Comparison of ENCODE assay signal across 9 cellular contexts in genomic region chr6:90478789-90479602, GRCh38.
A peak's percentile ranks its signal among the peaks of the same experiment; 100 is the strongest.
DNase-seq lines count a peak whose midpoint lies in the region; ATAC-seq, FAIRE-seq and TF ChIP-seq lines count a peak whose summit lies in the region.
"Had no signal": no experiment of that assay in that cellular context is flagged by ENCODE, and none has a peak within 500 bp of the region (broad histone marks: within the 10 kb centered on the region; RNA-seq: fewer than 3 reads in every experiment).

No MANE protein-coding gene starts in this region.

- H3K4me2 ChIP-seq in OCI-LY1 (ENCODE audit: low read length) (peak overlapping the region; percentile 61), endothelial cell of umbilical vein (ENCODE audit: insufficient read depth, low read length) (no peak overlapping the region)

- BruUV-seq in endothelial cell of umbilical vein (replicated peaks; lab: Mats Ljungman, UMichigan), result no TSS peak

- no peaks in the 10 kb centered on the region for H3K27me3 ChIP-seq in OCI-LY1 (ENCODE audit: insufficient read depth, low read length)
- H3K27me3 ChIP-seq in endothelial cell of umbilical vein (ENCODE audit: control insufficient read depth in 2 of 2, insufficient read depth in 2 of 2, low read length in 2 of 2), result peaks cover 0 to 3% of the 10 kb centered on the region in 2 experiments

- CTCF ChIA-PET in endothelial cell of umbilical vein (lab: Charles Lee), result interaction anchor here (0.6 to 8.9 kb wide), 59 partner anchors 9 to 1107 kb away, joined by 3 to 269 read pairs (median 4); partner anchors contain the start of gene CASP8AP2

- intact Hi-C loops in endothelial cell of umbilical vein (cut with micrococcal nuclease), result loop anchor here (1.0 to 10.0 kb wide), 9 partner anchors 86 to 1044 kb away; partner anchors contain the start of genes ANKRD6 and CASP8AP2

- no peaks in the 10 kb centered on the region for H3F3A ChIP-seq in OCI-LY1 (ENCODE audit: insufficient read depth, low read length)

- peak; percentile 90 for TF ChIP-seq CTCF in OCI-LY1 (IDR thresholded peaks at IDR 0.05; ENCODE audit: low read length)
- peak; percentile 75 to 81 for TF ChIP-seq CTCF in endothelial cell of umbilical vein (IDR thresholded peaks at IDR 0.05; ENCODE audit: extremely low read depth in 1 of 2, insufficient read depth in 1 of 2, low read depth in 1 of 2, low read length in 2 of 2)

- dilution Hi-C loops in endothelial cell of umbilical vein (cut with MboI; ENCODE audit: extremely low pct_ligation_motif_present, low sequenced_read_pairs), result no loop called here

- POLR2A ChIA-PET in endothelial cell of umbilical vein (lab: Charles Lee), result interaction anchor here (1.0 kb wide), 1 partner anchor 538 kb away, joined by 3 read pairs; no protein-coding TSS in a partner anchor

- no peaks in the 10 kb centered on the region for H3K9me2 ChIP-seq in OCI-LY1 (ENCODE audit: low read depth, low read length)

- peak; percentile 71 for DNase-seq in DMS79 (lab: John Stamatoyannopoulos, UW)
- DNase-seq in Jurkat, Clone E6-1 (ENCODE audit: low read depth, low spot score), result peak; percentile 84
- peak; percentile 72 for DNase-seq in activated CD8-positive, alpha-beta memory T cell treated with anti-CD3 and anti-CD28 coated beads, Interleukin-2, amount 50 U/mL, for 24 hours (ENCODE audit: extremely low read depth)
- DNase-seq in endothelial cell of umbilical vein (ENCODE audit: low read depth, low spot score), result peak; percentile 89
- peak; percentile 88 for DNase-seq in mucosa of gallbladder (ENCODE audit: low spot score)
- peak; percentile 61 to 88 for DNase-seq in stimulated activated CD8-positive, alpha-beta memory T cell treated with anti-CD3 and anti-CD28 coated beads, Interleukin-7, amount 100 ng/mL, for 48 hours (ENCODE audit: extremely low read depth in 1 of 2, low read depth in 1 of 2)

- H4K20me1 ChIP-seq in OCI-LY1 (ENCODE audit: insufficient read depth, low read length) (no peaks in the 10 kb centered on the region), endothelial cell of umbilical vein (replicated peaks; ENCODE audit: control insufficient read depth, extremely low read depth, insufficient read depth, low read length) (no peaks in the 10 kb centered on the region)

- H3K36me3 ChIP-seq in OCI-LY1 (ENCODE audit: insufficient read depth, low read length) (no peaks in the 10 kb centered on the region), endothelial cell of umbilical vein (ENCODE audit: control insufficient read depth in 2 of 2, extremely low read depth in 1 of 2, insufficient read depth in 2 of 2, low read length in 2 of 2) (no peaks in the 10 kb centered on the region)

- H3K9me3 ChIP-seq in OCI-LY1 (ENCODE audit: low read length) (0 out of 2 replicates have a peak, but pooled peaks cover 3% of the 10 kb centered on the region), endothelial cell of umbilical vein (replicated peaks; ENCODE audit: control insufficient read depth, insufficient read depth, low read length) (no peaks in the 10 kb centered on the region)

- H3K9ac ChIP-seq in OCI-LY1 (ENCODE audit: low read length) (peak overlapping the region; percentile 19; the same call in 1 of the 2 replicates), endothelial cell of umbilical vein (replicated peaks; ENCODE audit: extremely low read depth, insufficient read depth, low read length) (no peak overlapping the region)

- no peak overlapping the region for H3K4me3 ChIP-seq in Jurkat, Clone E6-1 (ENCODE audit: low read length)
- H3K4me3 ChIP-seq in OCI-LY1 (ENCODE audit: low read depth, low read length, poor library complexity, severe bottlenecking) (peak overlapping the region; percentile 26), endothelial cell of umbilical vein (replicated peaks in 1 of 3; ENCODE audit: insufficient read depth in 1 of 3, low read depth in 1 of 3, low read length in 3 of 3) (no peak overlapping the region)
- H3K4me3 ChIP-seq: skin epidermis had no signal

- no peak overlapping the region for H2AFZ ChIP-seq in OCI-LY1 (ENCODE audit: low read length)
- no peak overlapping the region for H2AFZ ChIP-seq in endothelial cell of umbilical vein (ENCODE audit: low read depth, low read length)

- H3K9me1 ChIP-seq in endothelial cell of umbilical vein (replicated peaks; ENCODE audit: control insufficient read depth, extremely low read depth, insufficient read depth, low read length), result no peaks in the 10 kb centered on the region

- FAIRE-seq in endothelial cell of umbilical vein (lab: Jason Lieb, UNC), result peak; percentile 98

- H3K4me1 ChIP-seq in OCI-LY1 (ENCODE audit: insufficient read depth, low read length, severe bottlenecking) (peaks cover 53% of the 10 kb centered on the region), endothelial cell of umbilical vein (ENCODE audit: control insufficient read depth, extremely low read depth, insufficient read depth, low read length) (peaks cover 9% of the 10 kb centered on the region)

- ATAC-seq in GM21737 (IDR thresholded peaks at IDR 0.05; ENCODE audit: unreplicated experiment), result peak; percentile 85

- no peak for TF ChIP-seq POLR2A in endothelial cell of umbilical vein (IDR thresholded peaks at IDR 0.05; ENCODE audit: low read depth, low read length)

- no peaks in the 10 kb centered on the region for H3K79me2 ChIP-seq in OCI-LY1 (ENCODE audit: insufficient read depth, low read length)
- H3K79me2 ChIP-seq in endothelial cell of umbilical vein (ENCODE audit: control insufficient read depth, insufficient read depth, low read length), result no peaks in the 10 kb centered on the region

- peak overlapping the region; percentile 93 for H3K27ac ChIP-seq in OCI-LY1 (ENCODE audit: low read depth, low read length, poor library complexity, severe bottlenecking)
- no peak overlapping the region for H3K27ac ChIP-seq in endothelial cell of umbilical vein (ENCODE audit: insufficient read depth, low read depth, low read length)

TF ChIP-seq in endothelial cell of umbilical vein, 7 proteins besides CTCF, POLR2A, EP300 and RAD21:
- TF ChIP-seq, protein P1, sequence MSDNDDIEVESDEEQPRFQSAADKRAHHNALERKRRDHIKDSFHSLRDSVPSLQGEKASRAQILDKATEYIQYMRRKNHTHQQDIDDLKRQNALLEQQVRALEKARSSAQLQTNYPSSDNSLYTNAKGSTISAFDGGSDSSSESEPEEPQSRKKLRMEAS (IDR thresholded peaks at IDR 0.05; ENCODE audit: insufficient read depth, insufficient read length), result no peak
- no peak for TF ChIP-seq EZH2 (IDR thresholded peaks at IDR 0.05; ENCODE audit: borderline replicate concordance, low read depth, low read length, severe bottlenecking)
- TF ChIP-seq POLR2AphosphoS5 (IDR thresholded peaks at IDR 0.05; ENCODE audit: insufficient read depth, low read depth, low read length), result no peak
- no peak for TF ChIP-seq MYC (IDR thresholded peaks at IDR 0.05; ENCODE audit: low read depth, low read length)
- TF ChIP-seq FOS (IDR thresholded peaks at IDR 0.05; ENCODE audit: borderline replicate concordance, insufficient read depth, low read length), result peak; percentile 95
- TF ChIP-seq JUN (IDR thresholded peaks at IDR 0.05; ENCODE audit: borderline replicate concordance, insufficient read depth, insufficient read length, low read depth), result peak; percentile 92
- TF ChIP-seq GATA2 (IDR thresholded peaks at IDR 0.05; ENCODE audit: insufficient read depth, insufficient read length, low read depth, low read length), result no peak
